Comparison of ENCODE assay signal across 1 cellular context in the genomic region with DNA sequence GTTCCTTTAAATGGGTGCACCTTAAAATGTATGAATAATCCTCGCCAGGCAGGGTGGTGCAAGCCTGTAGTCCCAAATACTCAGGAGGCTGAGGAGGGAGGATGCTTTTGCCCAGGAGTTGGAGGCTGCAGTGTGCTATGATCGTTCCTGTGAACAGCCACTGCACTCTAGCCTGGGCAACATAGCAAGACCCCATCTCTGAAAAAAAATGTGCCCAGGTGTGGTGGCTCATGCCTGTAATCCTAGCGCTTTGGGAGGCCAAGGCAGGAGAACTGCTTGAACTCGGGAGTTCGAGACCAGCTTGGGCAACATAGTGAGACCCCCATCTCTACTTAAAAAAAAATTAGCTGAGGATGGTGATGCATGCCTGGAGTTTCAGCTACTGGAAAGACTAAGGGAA.
TF ChIP-seq lines count a peak whose summit lies in the region.

No MANE protein-coding gene starts in this region.

TF ChIP-seq in GM23338, 12 proteins besides CTCF, POLR2A, EP300 and RAD21 (continued from another document):
- TF ChIP-seq ZNF462 (CRISPR knock-in tag; IDR thresholded peaks at IDR 0.05) (no peak), STAT1 (IDR thresholded peaks at IDR 0.05; ENCODE audit: unreplicated experiment) (no peak), POLR2AphosphoS5 (IDR thresholded peaks at IDR 0.05; ENCODE audit: low read depth) (no peak), ETS1 (IDR thresholded peaks at IDR 0.05) (no peak)
- TF ChIP-seq, protein P1, sequence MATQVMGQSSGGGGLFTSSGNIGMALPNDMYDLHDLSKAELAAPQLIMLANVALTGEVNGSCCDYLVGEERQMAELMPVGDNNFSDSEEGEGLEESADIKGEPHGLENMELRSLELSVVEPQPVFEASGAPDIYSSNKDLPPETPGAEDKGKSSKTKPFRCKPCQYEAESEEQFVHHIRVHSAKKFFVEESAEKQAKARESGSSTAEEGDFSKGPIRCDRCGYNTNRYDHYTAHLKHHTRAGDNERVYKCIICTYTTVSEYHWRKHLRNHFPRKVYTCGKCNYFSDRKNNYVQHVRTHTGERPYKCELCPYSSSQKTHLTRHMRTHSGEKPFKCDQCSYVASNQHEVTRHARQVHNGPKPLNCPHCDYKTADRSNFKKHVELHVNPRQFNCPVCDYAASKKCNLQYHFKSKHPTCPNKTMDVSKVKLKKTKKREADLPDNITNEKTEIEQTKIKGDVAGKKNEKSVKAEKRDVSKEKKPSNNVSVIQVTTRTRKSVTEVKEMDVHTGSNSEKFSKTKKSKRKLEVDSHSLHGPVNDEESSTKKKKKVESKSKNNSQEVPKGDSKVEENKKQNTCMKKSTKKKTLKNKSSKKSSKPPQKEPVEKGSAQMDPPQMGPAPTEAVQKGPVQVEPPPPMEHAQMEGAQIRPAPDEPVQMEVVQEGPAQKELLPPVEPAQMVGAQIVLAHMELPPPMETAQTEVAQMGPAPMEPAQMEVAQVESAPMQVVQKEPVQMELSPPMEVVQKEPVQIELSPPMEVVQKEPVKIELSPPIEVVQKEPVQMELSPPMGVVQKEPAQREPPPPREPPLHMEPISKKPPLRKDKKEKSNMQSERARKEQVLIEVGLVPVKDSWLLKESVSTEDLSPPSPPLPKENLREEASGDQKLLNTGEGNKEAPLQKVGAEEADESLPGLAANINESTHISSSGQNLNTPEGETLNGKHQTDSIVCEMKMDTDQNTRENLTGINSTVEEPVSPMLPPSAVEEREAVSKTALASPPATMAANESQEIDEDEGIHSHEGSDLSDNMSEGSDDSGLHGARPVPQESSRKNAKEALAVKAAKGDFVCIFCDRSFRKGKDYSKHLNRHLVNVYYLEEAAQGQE (IDR thresholded peaks at IDR 0.05; ENCODE audit: unreplicated experiment): no peak
